Comparison of ENCODE assay signal across 14 cellular contexts in genomic region chr10:100739516-100740368, GRCh38. TPM values are rescaled to one million over a fixed set of nuclear protein-coding genes. Genes with fewer than 3 reads are reported as not detected.
A peak's percentile ranks its signal among the peaks of the same experiment; 100 is the strongest.
DNase-seq lines count a peak whose midpoint lies in the region; ATAC-seq and TF ChIP-seq lines count a peak whose summit lies in the region.
"Had no signal": no experiment of that assay in that cellular context is flagged by ENCODE, and none has a peak within 500 bp of the region (broad histone marks: within the 10 kb centered on the region; RNA-seq: fewer than 3 reads in every experiment).

No MANE protein-coding gene starts in this region.

- DNase-seq in SK-N-SH (peak; percentile 53), WERI-Rb-1 (peak; percentile 42), left colon (no peak), upper lobe of right lung (peak; percentile 64), inferior parietal cortex (ENCODE audit: extremely low spot score) (no peak), NCI-H1436 treated with DMSO at 0.1 percent for 48 hours (lab: John Stamatoyannopoulos, UW) (no peak)
- DNase-seq: activated CD4-positive, alpha-beta memory T cell treated with anti-CD3 and anti-CD28 coated beads for 36 hours; activated naive CD8-positive, alpha-beta T cell treated with anti-CD3 and anti-CD28 coated beads for 36 hours; MM.1S; NCI-H774 had no signal

- H3K4me2 ChIP-seq in SK-N-SH, result no peak overlapping the region

- H3K36me3 ChIP-seq in SK-N-SH (replicated peaks in 1 of 2; ENCODE audit: control insufficient read depth in 1 of 2, insufficient read depth in 2 of 2, low read length in 1 of 2) (no peaks in the 10 kb centered on the region), WERI-Rb-1 (no peaks in the 10 kb centered on the region), upper lobe of right lung (no peaks in the 10 kb centered on the region)

- H3K27ac ChIP-seq in SK-N-SH (ENCODE audit: low read depth in 2 of 2, low read length in 1 of 2) (no peak overlapping the region), WERI-Rb-1 (no peak overlapping the region), upper lobe of right lung (no peak overlapping the region)
- H3K27ac ChIP-seq: dorsolateral prefrontal cortex had no signal

- 11% methylated on average over 24 of the region's 56 CpGs for WGBS in SK-N-SH (ENCODE audit: low lambda C conversion rate)

- TF ChIP-seq RAD21 in SK-N-SH (IDR thresholded peaks at IDR 0.05; ENCODE audit: low read length), result no peak

- POLR2A ChIA-PET in SK-N-SH (lab: Yijun Ruan, JAX), result no interaction called here

- H3K4me3 ChIP-seq in SK-N-SH (ENCODE audit: low read depth in 2 of 2, low read length in 1 of 2) (no peak overlapping the region), WERI-Rb-1 (ENCODE audit: low read depth, low read length) (no peak overlapping the region), upper lobe of right lung (no peak overlapping the region)
- H3K4me3 ChIP-seq: dorsolateral prefrontal cortex had no signal

- H3K9me3 ChIP-seq in SK-N-SH, result no peaks in the 10 kb centered on the region
- H3K9me3 ChIP-seq in WERI-Rb-1 (ENCODE audit: severe bottlenecking), result no peaks in the 10 kb centered on the region
- H3K9me3 ChIP-seq in upper lobe of right lung, result no peaks in the 10 kb centered on the region

- intact Hi-C loops in left colon (cut with DNase I, micrococcal nuclease), result no loop called here
- intact Hi-C loops in upper lobe of right lung (cut with DNase I), result no loop called here

- H3K9ac ChIP-seq in SK-N-SH, result no peak overlapping the region

- H3K79me2 ChIP-seq in SK-N-SH (ENCODE audit: insufficient read depth), result no peaks in the 10 kb centered on the region

- CTCF ChIA-PET in SK-N-SH (lab: Yijun Ruan, JAX), result interaction anchor here (0.5 to 10.7 kb wide), 16 partner anchors 10 to 221 kb away, joined by 3 to 267 read pairs (median 4); partner anchors contain the start of gene SEC31B

- no peaks in the 10 kb centered on the region for H3F3A ChIP-seq in SK-N-SH (replicated peaks; ENCODE audit: insufficient read depth)

- TF ChIP-seq CTCF in SK-N-SH (IDR thresholded peaks at IDR 0.05) (no peak), WERI-Rb-1 (IDR thresholded peaks at IDR 0.05; ENCODE audit: low read depth, low read length) (no peak), upper lobe of right lung (IDR thresholded peaks at IDR 0.05) (no peak)

- H3K4me1 ChIP-seq in SK-N-SH (ENCODE audit: control insufficient read depth in 1 of 2, insufficient read depth in 2 of 2, low read depth in 1 of 2, low read length in 1 of 2), result peaks cover 0 to 17% of the 10 kb centered on the region in 2 experiments; a peak in 1 of 4 replicates
- H3K4me1 ChIP-seq in upper lobe of right lung, result peaks cover 10% of the 10 kb centered on the region

- 0 out of 2 replicates have a peak, but pooled peaks cover 8% of the 10 kb centered on the region for H4K20me1 ChIP-seq in SK-N-SH (ENCODE audit: insufficient read depth)

- H3K27me3 ChIP-seq in SK-N-SH (ENCODE audit: insufficient read depth), result peaks cover 100% of the 10 kb centered on the region
- peaks cover 99% of the 10 kb centered on the region for H3K27me3 ChIP-seq in WERI-Rb-1 (ENCODE audit: insufficient read depth, low read depth, severe bottlenecking)
- peaks cover 98% of the 10 kb centered on the region for H3K27me3 ChIP-seq in upper lobe of right lung

- no peak overlapping the region for H2AFZ ChIP-seq in SK-N-SH (ENCODE audit: low read depth)

- ATAC-seq in SK-N-SH treated with all-trans-retinoic acid at 6 μM for 48 hours (no peak), left colon (peak; percentile 58), upper lobe of right lung (peak; percentile 10), HG03354 (IDR thresholded peaks at IDR 0.05; ENCODE audit: poor library complexity, severe bottlenecking, unreplicated experiment) (no peak)

- H3K9me2 ChIP-seq in SK-N-SH, result no peaks in the 10 kb centered on the region

- TF ChIP-seq EP300 in SK-N-SH (IDR thresholded peaks at IDR 0.05; ENCODE audit: borderline replicate concordance in 1 of 2, low read depth in 1 of 2, low read length in 1 of 2), result no peak

TF ChIP-seq in SK-N-SH, 30 proteins besides CTCF, POLR2A, EP300 and RAD21:
- TF ChIP-seq GABPA (IDR thresholded peaks at IDR 0.05; ENCODE audit: low read depth), result no peak
- TF ChIP-seq EZH2phosphoT487 (IDR thresholded peaks at IDR 0.05; ENCODE audit: borderline replicate concordance, low read depth), result peak; percentile 39; the same call in 1 of the 2 replicates

TF ChIP-seq in SK-N-SH treated with all-trans-retinoic acid at 6 μM for 48 hours, 23 proteins besides CTCF, POLR2A, EP300 and RAD21 (continues in another document):
- TF ChIP-seq OSR1 (CRISPR knock-in tag; IDR thresholded peaks at IDR 0.05) (no peak), ZFP3 (CRISPR knock-in tag; IDR thresholded peaks at IDR 0.05) (no peak), ZFP30 (CRISPR knock-in tag; IDR thresholded peaks at IDR 0.05) (no peak), TOX (CRISPR knock-in tag; IDR thresholded peaks at IDR 0.05; ENCODE audit: borderline replicate concordance) (no peak), ZNF8 (CRISPR knock-in tag; IDR thresholded peaks at IDR 0.05) (no peak), RARB (CRISPR knock-in tag; IDR thresholded peaks at IDR 0.05) (no peak), TSHZ2 (CRISPR knock-in tag; IDR thresholded peaks at IDR 0.05) (no peak), ZC3H10 (CRISPR knock-in tag; IDR thresholded peaks at IDR 0.05) (no peak), BACH2 (CRISPR knock-in tag; IDR thresholded peaks at IDR 0.05; ENCODE audit: borderline replicate concordance) (no peak), CSRNP3 (CRISPR knock-in tag; IDR thresholded peaks at IDR 0.05) (no peak), ISL1 (CRISPR knock-in tag; IDR thresholded peaks at IDR 0.05) (no peak), ESRRG (CRISPR knock-in tag; IDR thresholded peaks at IDR 0.05) (no peak), PATZ1 (CRISPR knock-in tag; IDR thresholded peaks at IDR 0.05; ENCODE audit: borderline replicate concordance) (no peak)

RNA-seq across cellular contexts. Expression of gene PAX2, which starts 5.6 kb away (rescaled TPM):
- not detected in 2 replicates for polyA plus RNA-seq in SK-N-SH (2012; rRNA removed)
- polyA plus RNA-seq in SK-N-SH (2012; cell fraction: cytosol; rRNA removed), result not detected in 2 replicates
- 0.08 TPM in 1 of 2 replicates, not detected in the other for polyA plus RNA-seq in SK-N-SH (2012; cell fraction: nucleus; rRNA removed)
- total RNA-seq in left colon, result not detected
- total RNA-seq in upper lobe of right lung, result not detected
- total RNA-seq: activated CD4-positive, alpha-beta memory T cell treated with anti-CD3 and anti-CD28 coated beads for 36 hours; activated naive CD8-positive, alpha-beta T cell treated with anti-CD3 and anti-CD28 coated beads for 36 hours had no signal
- polyA plus RNA-seq: AG04450 had no signal

Comparison
In these comparisons a context has a peak if more than half of its experiments do, and no peak if none do; other contexts are left out.
1. DNase-seq: peak in SK-N-SH (single experiment), WERI-Rb-1 (single experiment) and upper lobe of right lung (single experiment); none in left colon (0 of 2), inferior parietal cortex (single experiment) and NCI-H1436 treated with DMSO at 0.1 percent for 48 hours (single experiment).
2. ATAC-seq: peak in left colon (single experiment) and upper lobe of right lung (single experiment); none in SK-N-SH treated with all-trans-retinoic acid at 6 μM for 48 hours (single experiment) and HG03354 (single experiment).